In the genomic region with DNA sequence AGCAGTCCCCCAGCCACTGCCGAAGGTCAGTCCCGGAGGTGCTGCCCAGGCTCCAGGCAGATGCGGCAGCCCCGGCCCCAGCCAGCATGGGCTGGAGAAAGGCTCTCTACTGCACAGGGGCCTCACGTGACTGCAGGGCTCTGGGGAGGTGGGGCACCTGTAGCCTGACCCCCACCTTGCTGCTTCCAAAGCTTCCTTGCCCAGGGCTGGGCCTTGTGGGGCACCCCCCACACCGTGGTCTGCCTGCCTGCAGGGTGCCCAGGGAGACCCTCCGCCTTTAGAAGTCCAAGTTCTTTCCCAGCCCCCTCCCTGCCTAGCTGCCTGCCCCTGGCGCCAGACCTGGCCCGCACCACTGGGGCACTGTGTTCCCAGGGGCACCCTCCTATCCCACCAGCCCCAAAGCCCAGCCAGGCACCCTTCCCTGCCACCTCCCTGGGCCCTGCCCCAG, we compare ENCODE assay signal across 10 cellular contexts. TPM values are rescaled to one million over a fixed set of nuclear protein-coding genes. Genes with fewer than 3 reads are reported as not detected.
DNase-seq lines count a peak whose midpoint lies in the region; ATAC-seq, FAIRE-seq and TF ChIP-seq lines count a peak whose summit lies in the region.
"Had no signal": no experiment of that assay in that cellular context is flagged by ENCODE, and none has a peak within 500 bp of the region (broad histone marks: within the 10 kb centered on the region; RNA-seq: fewer than 3 reads in every experiment).

No MANE protein-coding gene starts in this region.

- H2BK5ac ChIP-seq in neuronal stem cell (ENCODE audit: low read length), result no peak overlapping the region

- peak overlapping the region; percentile 26 to 69 for H3K27ac ChIP-seq in ascending aorta
- no peak overlapping the region for H3K27ac ChIP-seq in neuronal stem cell (replicated peaks; ENCODE audit: low read length)
- H3K27ac ChIP-seq: uterus had no signal

- peak overlapping the region; percentile 36 for H2AK5ac ChIP-seq in neuronal stem cell (ENCODE audit: low read depth, low read length)

- no peak overlapping the region for H3K14ac ChIP-seq in neuronal stem cell (ENCODE audit: low read length)

- TF ChIP-seq CTCF in AG04449 (IDR thresholded peaks at IDR 0.05; ENCODE audit: insufficient read depth, low read length, missing control alignments) (peak; percentile 4), ascending aorta (IDR thresholded peaks at IDR 0.05) (no peak)

- no peaks in the 10 kb centered on the region for H3K9me3 ChIP-seq in ascending aorta
- no peaks in the 10 kb centered on the region for H3K9me3 ChIP-seq in neuronal stem cell (replicated peaks in 1 of 2; ENCODE audit: control insufficient read depth in 2 of 2, insufficient read depth in 1 of 2, low read depth in 1 of 2, low read length in 2 of 2)
- H3K9me3 ChIP-seq: MG63, uterus had no signal

- H2AFZ ChIP-seq in neuronal stem cell (ENCODE audit: low read length), result no peak overlapping the region

- peak overlapping the region; percentile 83 for H3K23ac ChIP-seq in neuronal stem cell (ENCODE audit: low read depth, low read length, poor library complexity)

- no peak overlapping the region for H3K18ac ChIP-seq in neuronal stem cell (ENCODE audit: low read length)

- no peak overlapping the region for H2BK15ac ChIP-seq in neuronal stem cell (ENCODE audit: low read length)

- H4K8ac ChIP-seq in neuronal stem cell (ENCODE audit: low read depth, low read length), result peak overlapping the region; percentile 74

- H3K79me1 ChIP-seq in neuronal stem cell (ENCODE audit: low read depth, low read length), result no peaks in the 10 kb centered on the region

- no peak overlapping the region for H2BK120ac ChIP-seq in neuronal stem cell (ENCODE audit: low read depth, low read length)

- peaks cover 0 to 10% of the 10 kb centered on the region in 2 donors for H3K4me1 ChIP-seq in ascending aorta
- peaks cover 10 to 35% of the 10 kb centered on the region in 2 donors for H3K4me1 ChIP-seq in neuronal stem cell (ENCODE audit: control insufficient read depth in 2 of 2, insufficient read depth in 1 of 2, low read depth in 1 of 2, low read length in 2 of 2)
- H3K4me1 ChIP-seq: uterus had no signal

- CTCF ChIA-PET in AG04449 (lab: Yijun Ruan, JAX), result interaction anchor here (0.7 to 11.5 kb wide), 18 partner anchors 9 to 322 kb away, joined by 3 to 172 read pairs (median 4); a partner anchor contains a TSS

- no peak for DNase-seq in AG04449 (ENCODE audit: low read depth, low spot score)
- no peak for DNase-seq in ascending aorta (ENCODE audit: low spot score in 2 of 2)
- DNase-seq in neuronal stem cell (ENCODE audit: low spot score), result no peak
- no peak for DNase-seq in GM19239 (ENCODE audit: insufficient read length, low spot score)
- no peak for DNase-seq in NCI-H2171 treated with DMSO at 0.1 percent for 48 hours (lab: John Stamatoyannopoulos, UW)
- DNase-seq: NCI-H1694 treated with DMSO at 0.1 percent for 48 hours, NCI-H446 treated with DMSO at 0.1 percent for 48 hours had no signal

- H3K9ac ChIP-seq in neuronal stem cell (ENCODE audit: low read depth, low read length, poor library complexity), result peak overlapping the region; percentile 50

- H2BK12ac ChIP-seq in neuronal stem cell (ENCODE audit: low read length), result no peak overlapping the region

- H3K27me3 ChIP-seq in ascending aorta (no peaks in the 10 kb centered on the region), neuronal stem cell (ENCODE audit: control insufficient read depth in 3 of 3, insufficient read depth in 3 of 3, low read depth in 1 of 3, low read length in 3 of 3) (no peaks in the 10 kb centered on the region)
- H3K27me3 ChIP-seq: MG63, uterus had no signal

- FAIRE-seq in GM19239 (lab: Jason Lieb, UNC), result no peak

- WGBS in neuronal stem cell (ENCODE audit: extremely low coverage in 2 of 2, insufficient read length in 2 of 2, insufficient replicate concordance in 1 of 2), 2 donors, result no CpG with 5 or more reads among the region's 9 CpGs

- no peak overlapping the region for H4K91ac ChIP-seq in neuronal stem cell (ENCODE audit: low read depth, low read length, poor library complexity)

- no peak for ATAC-seq in HG02798 (IDR thresholded peaks at IDR 0.05; ENCODE audit: poor library complexity, unreplicated experiment)

- POLR2A ChIA-PET in AG04449 (lab: Yijun Ruan, JAX), result interaction anchor here (0.6 to 1.9 kb wide), 3 partner anchors 14 to 44 kb away, joined by 3 to 5 read pairs (median 4); no protein-coding TSS in a partner anchor

- H3K4ac ChIP-seq in neuronal stem cell (ENCODE audit: low read length), result no peak overlapping the region

- H3K4me2 ChIP-seq in neuronal stem cell (ENCODE audit: insufficient read depth, low read length, poor library complexity, severe bottlenecking), result no peak overlapping the region

- intact Hi-C loops in ascending aorta (cut with DNase I), result loop anchor here (1.0 kb wide), 1 partner anchor 43 kb away; no protein-coding TSS in a partner anchor

- peaks cover 67 to 87% of the 10 kb centered on the region in 2 donors for H3K36me3 ChIP-seq in ascending aorta
- peaks cover 42 to 53% of the 10 kb centered on the region in 2 donors for H3K36me3 ChIP-seq in neuronal stem cell (replicated peaks in 1 of 2; ENCODE audit: control insufficient read depth in 2 of 2, insufficient read depth in 2 of 2, low read length in 2 of 2)
- H3K36me3 ChIP-seq: uterus had no signal

- H3K4me3 ChIP-seq in AG04449 (ENCODE audit: low read depth, low read length), result no peak overlapping the region
- H3K4me3 ChIP-seq in ascending aorta, result no peak overlapping the region
- no peak overlapping the region for H3K4me3 ChIP-seq in neuronal stem cell (ENCODE audit: low read length in 2 of 2)
- H3K4me3 ChIP-seq: MG63, uterus had no signal

RNA-seq across cellular contexts. Expression of a gene that starts 28.4 kb away (rescaled TPM):
- total RNA-seq in ascending aorta, result 46.0 TPM
- polyA plus RNA-seq in neuronal stem cell (2013, experiment 1 of 2), result 16.7 TPM
- 17.7 TPM for polyA plus RNA-seq in neuronal stem cell (2013, experiment 2 of 2)

RNA-seq across cellular contexts. Expression of a gene that starts 28.5 kb away (rescaled TPM):
- 150 TPM for total RNA-seq in ascending aorta
- polyA plus RNA-seq in neuronal stem cell (2013, experiment 1 of 2), result 7.3 TPM
- polyA plus RNA-seq in neuronal stem cell (2013, experiment 2 of 2), result 6.4 TPM

RNA-seq across cellular contexts. Expression of a gene that starts 46.6 kb away (rescaled TPM):
- total RNA-seq in ascending aorta, result 252 TPM
- polyA plus RNA-seq in neuronal stem cell (2013, experiment 1 of 2), result 35.3 TPM
- polyA plus RNA-seq in neuronal stem cell (2013, experiment 2 of 2), result 32.4 TPM

RNA-seq across cellular contexts. Expression of a gene that starts 50.9 kb away (rescaled TPM):
- total RNA-seq in ascending aorta, result 26.3 TPM
- polyA plus RNA-seq in neuronal stem cell (2013, experiment 1 of 2), result 4.9 TPM
- polyA plus RNA-seq in neuronal stem cell (2013, experiment 2 of 2), result 4.2 TPM
